ENCODE assay signal across 4 cellular contexts in the genomic region with DNA sequence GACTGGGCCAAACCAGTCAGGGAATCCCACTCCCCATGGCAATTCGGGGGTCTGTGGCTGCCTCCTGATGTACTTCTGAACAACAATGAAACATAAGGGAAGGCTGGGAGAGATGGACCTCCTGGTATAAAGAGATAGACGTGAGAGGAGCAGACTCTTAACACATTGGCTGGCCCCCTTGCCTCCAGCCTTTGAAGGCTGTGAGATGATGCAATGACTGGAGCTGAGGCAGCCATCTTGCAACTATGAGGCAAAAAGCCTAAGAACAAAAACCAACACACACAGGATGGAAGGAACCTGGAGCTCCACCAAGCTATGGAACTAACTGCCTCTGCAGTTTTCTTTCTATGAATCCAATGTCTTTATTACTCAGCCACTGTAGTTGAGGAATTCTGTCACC. TPM values are rescaled to one million over a fixed set of nuclear protein-coding genes. Genes with fewer than 3 reads are reported as not detected.
"Had no signal": no experiment of that assay in that cellular context is flagged by ENCODE, and none has a peak within 500 bp of the region (broad histone marks: within the 10 kb centered on the region; RNA-seq: fewer than 3 reads in every experiment).

No MANE protein-coding gene starts in this region.

RNA-seq across cellular contexts. Expression of a gene that starts 58.8 kb away (rescaled TPM):
- total RNA-seq: HT-29, HT1080, IMR-90 had no signal
- polyA plus RNA-seq: IgD-negative memory B cell, IMR-90 had no signal
